In the genomic region with DNA sequence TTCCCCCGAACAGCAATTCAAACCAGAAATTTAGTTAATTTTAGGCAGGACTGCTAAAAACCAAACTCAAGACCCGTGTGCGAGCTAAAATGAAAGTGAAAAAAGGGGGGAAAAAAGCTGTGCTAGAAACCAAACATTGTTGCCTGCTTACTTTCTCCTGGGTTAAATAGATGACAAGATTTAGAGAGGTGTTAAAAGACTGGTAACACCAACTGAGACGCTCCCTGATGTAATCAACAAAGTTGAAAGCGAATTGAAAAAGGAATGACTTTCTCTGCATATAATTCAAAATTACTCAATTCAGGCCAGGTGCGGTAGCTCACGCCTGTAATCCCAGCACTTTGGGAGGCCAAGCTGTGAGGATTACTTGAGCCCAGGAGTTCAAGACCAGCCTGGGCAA, we compare ENCODE assay signal across 18 cellular contexts. TPM values are rescaled to one million over a fixed set of nuclear protein-coding genes. Genes with fewer than 3 reads are reported as not detected.
DNase-seq lines count a peak whose midpoint lies in the region; ATAC-seq and TF ChIP-seq lines count a peak whose summit lies in the region.
"Had no signal": no experiment of that assay in that cellular context is flagged by ENCODE, and none has a peak within 500 bp of the region (broad histone marks: within the 10 kb centered on the region; RNA-seq: fewer than 3 reads in every experiment).

No MANE protein-coding gene starts in this region.

- no peak for DNase-seq in activated T-cell treated with anti-CD3 and anti-CD28 coated beads, Interleukin-2, amount 50 U/mL, for 4 hours
- DNase-seq in activated T-cell treated with anti-CD3 and anti-CD28 coated beads for 4 hours (no peak), GM12865 (ENCODE audit: low read depth) (no peak), natural killer cell (no peak), Right ventricle myocardium inferior (ENCODE audit: missing footprints) (no peak), SKM-1 (lab: John Stamatoyannopoulos, UW; ENCODE audit: unreplicated experiment) (no peak)
- no peak for DNase-seq in activated T-helper 1 cell treated with anti-CD3 and anti-CD28 coated beads, Interleukin-12 subunit alpha, Interleukin-12 subunit beta, Interleukin-2, Interleukin-4 antibody, amounts not matched to agents 30 ng/mL and 10 ng/mL and 1 ng/mL, durations not matched to agents 14 hours and 24 hours and 36 hours (ENCODE audit: low spot score)
- DNase-seq in naive thymus-derived CD4-positive, alpha-beta T cell = no peak
- DNase-seq: DMS79 treated with DMSO at 0.1 percent for 48 hours, GOT3, HFFc6, NCI-H1436 treated with DMSO at 0.1 percent for 48 hours, NCI-H2081, NCI-H524 had no signal

- H3K27ac ChIP-seq in naive thymus-derived CD4-positive, alpha-beta T cell (ENCODE audit: low read depth, low read length) = no peak overlapping the region
- H3K27ac ChIP-seq: A549, HL-60 had no signal

- H3K27ac Mint-ChIP-seq in activated T-helper 1 cell treated with anti-CD3 and anti-CD28 coated beads, Interleukin-12 subunit alpha, Interleukin-12 subunit beta, Interleukin-2, Interleukin-4 antibody, amounts not matched to agents 30 ng/mL and 10 ng/mL and 1 ng/mL, durations not matched to agents 14 hours and 24 hours and 36 hours = peak overlapping the region; percentile 78
- peak overlapping the region; percentile 10 to 65 for H3K27ac Mint-ChIP-seq in natural killer cell
- peak overlapping the region in 1 of 9 donors; percentile 43 for H3K27ac Mint-ChIP-seq in naive thymus-derived CD4-positive, alpha-beta T cell
- H3K27ac Mint-ChIP-seq: HFFc6 had no signal

- no peaks in the 10 kb centered on the region for H3K27me3 Mint-ChIP-seq in activated T-cell treated with anti-CD3 and anti-CD28 coated beads, Interleukin-2, amount 50 U/mL, for 4 hours (ENCODE audit: low read depth)
- H3K27me3 Mint-ChIP-seq in activated T-helper 1 cell treated with anti-CD3 and anti-CD28 coated beads, Interleukin-12 subunit alpha, Interleukin-12 subunit beta, Interleukin-2, Interleukin-4 antibody, amounts not matched to agents 30 ng/mL and 10 ng/mL and 1 ng/mL, durations not matched to agents 14 hours and 24 hours and 36 hours (ENCODE audit: insufficient read depth) = no peaks in the 10 kb centered on the region
- no peaks in the 10 kb centered on the region for H3K27me3 Mint-ChIP-seq in natural killer cell (ENCODE audit: low read depth in 2 of 2)
- H3K27me3 Mint-ChIP-seq in naive thymus-derived CD4-positive, alpha-beta T cell = no peaks in the 10 kb centered on the region

- ATAC-seq in activated T-cell treated with anti-CD3 and anti-CD28 coated beads, Interleukin-2, amount 50 U/mL, for 4 hours = peak; percentile 41 to 69
- no peak for ATAC-seq in natural killer cell
- ATAC-seq in Right ventricle myocardium inferior = no peak
- ATAC-seq in naive thymus-derived CD4-positive, alpha-beta T cell = no peak
- ATAC-seq: A549, K562 had no signal

- TF ChIP-seq CTCF in GM12865 (IDR thresholded peaks at IDR 0.05; ENCODE audit: insufficient read depth, low read depth, low read length, missing control alignments) (no peak), natural killer cell (IDR thresholded peaks at IDR 0.05) (no peak)

- CTCF ChIA-PET in naive thymus-derived CD4-positive, alpha-beta T cell (lab: Charles Lee) = no interaction called here

- H3K9me3 Mint-ChIP-seq in activated T-cell treated with anti-CD3 and anti-CD28 coated beads, Interleukin-2, amount 50 U/mL, for 4 hours = no peaks in the 10 kb centered on the region
- H3K9me3 Mint-ChIP-seq in activated T-helper 1 cell treated with anti-CD3 and anti-CD28 coated beads, Interleukin-12 subunit alpha, Interleukin-12 subunit beta, Interleukin-2, Interleukin-4 antibody, amounts not matched to agents 30 ng/mL and 10 ng/mL and 1 ng/mL, durations not matched to agents 14 hours and 24 hours and 36 hours = no peaks in the 10 kb centered on the region
- no peaks in the 10 kb centered on the region for H3K9me3 Mint-ChIP-seq in natural killer cell
- H3K9me3 Mint-ChIP-seq in naive thymus-derived CD4-positive, alpha-beta T cell = no peaks in the 10 kb centered on the region
- H3K9me3 Mint-ChIP-seq: HFFc6 had no signal

- peak overlapping the region; percentile 14 for H3K4me3 ChIP-seq in GM12865 (ENCODE audit: low read depth, low read length)
- no peak overlapping the region for H3K4me3 ChIP-seq in naive thymus-derived CD4-positive, alpha-beta T cell (ENCODE audit: low read length)
- H3K4me3 ChIP-seq: A549, K562 had no signal

- peaks cover 7% of the 10 kb centered on the region for H3K4me1 Mint-ChIP-seq in activated T-cell treated with anti-CD3 and anti-CD28 coated beads, Interleukin-2, amount 50 U/mL, for 4 hours (ENCODE audit: low read depth)
- H3K4me1 Mint-ChIP-seq in activated T-helper 1 cell treated with anti-CD3 and anti-CD28 coated beads, Interleukin-12 subunit alpha, Interleukin-12 subunit beta, Interleukin-2, Interleukin-4 antibody, amounts not matched to agents 30 ng/mL and 10 ng/mL and 1 ng/mL, durations not matched to agents 14 hours and 24 hours and 36 hours (ENCODE audit: low read depth) = peaks cover 36% of the 10 kb centered on the region
- H3K4me1 Mint-ChIP-seq in natural killer cell = no peaks in the 10 kb centered on the region
- H3K4me1 Mint-ChIP-seq in naive thymus-derived CD4-positive, alpha-beta T cell = peaks cover 0 to 29% (median 0%) of the 10 kb centered on the region in 7 donors
- H3K4me1 Mint-ChIP-seq: CD14-positive monocyte had no signal

- no peaks in the 10 kb centered on the region for H3K27me3 ChIP-seq in naive thymus-derived CD4-positive, alpha-beta T cell (ENCODE audit: control insufficient read depth in 2 of 2, insufficient read depth in 2 of 2, low read length in 2 of 2)

- no peaks in the 10 kb centered on the region for H3K36me3 ChIP-seq in naive thymus-derived CD4-positive, alpha-beta T cell (ENCODE audit: control insufficient read depth in 2 of 3, insufficient read depth in 3 of 3, low read length in 3 of 3)

- intact Hi-C loops in activated T-helper 1 cell treated with anti-CD3 and anti-CD28 coated beads, Interleukin-12 subunit alpha, Interleukin-12 subunit beta, Interleukin-2, Interleukin-4 antibody, amounts not matched to agents 30 ng/mL and 10 ng/mL and 1 ng/mL, durations not matched to agents 14 hours and 24 hours and 36 hours (cut with micrococcal nuclease) = loop anchor here (10.0 kb wide), 1 partner anchor 1234 kb away; a partner anchor contains a TSS
- intact Hi-C loops in natural killer cell (cut with micrococcal nuclease) = no loop called here
- intact Hi-C loops in Right ventricle myocardium inferior (cut with DNase I) = no loop called here
- intact Hi-C loops in naive thymus-derived CD4-positive, alpha-beta T cell (cut with micrococcal nuclease) = loop anchor here in 1 of 2 donors (2.0 to 10.0 kb wide), 3 partner anchors 102 to 1474 kb away; a partner anchor contains a TSS

- no peaks in the 10 kb centered on the region for H3K4me1 ChIP-seq in naive thymus-derived CD4-positive, alpha-beta T cell (ENCODE audit: control insufficient read depth in 2 of 2, insufficient read depth in 2 of 2, low read length in 2 of 2)
- H3K4me1 ChIP-seq: A549 had no signal

- H3K9me3 ChIP-seq in naive thymus-derived CD4-positive, alpha-beta T cell (ENCODE audit: control insufficient read depth in 2 of 3, low read length in 3 of 3) = no peaks in the 10 kb centered on the region
- H3K9me3 ChIP-seq: A549 had no signal

- POLR2A ChIA-PET in naive thymus-derived CD4-positive, alpha-beta T cell (lab: Charles Lee) = no interaction called here

- H3K36me3 Mint-ChIP-seq in activated T-cell treated with anti-CD3 and anti-CD28 coated beads, Interleukin-2, amount 50 U/mL, for 4 hours (ENCODE audit: insufficient read depth) = no peaks in the 10 kb centered on the region
- H3K36me3 Mint-ChIP-seq in activated T-helper 1 cell treated with anti-CD3 and anti-CD28 coated beads, Interleukin-12 subunit alpha, Interleukin-12 subunit beta, Interleukin-2, Interleukin-4 antibody, amounts not matched to agents 30 ng/mL and 10 ng/mL and 1 ng/mL, durations not matched to agents 14 hours and 24 hours and 36 hours (ENCODE audit: low read depth) = peaks cover 70% of the 10 kb centered on the region
- no peaks in the 10 kb centered on the region for H3K36me3 Mint-ChIP-seq in natural killer cell
- peaks cover 0 to 40% (median 0%) of the 10 kb centered on the region in 5 donors for H3K36me3 Mint-ChIP-seq in naive thymus-derived CD4-positive, alpha-beta T cell

- H3K4me3 Mint-ChIP-seq in activated T-cell treated with anti-CD3 and anti-CD28 coated beads, Interleukin-2, amount 50 U/mL, for 4 hours = peak overlapping the region; percentile 50
- no peak overlapping the region for H3K4me3 Mint-ChIP-seq in activated T-helper 1 cell treated with anti-CD3 and anti-CD28 coated beads, Interleukin-12 subunit alpha, Interleukin-12 subunit beta, Interleukin-2, Interleukin-4 antibody, amounts not matched to agents 30 ng/mL and 10 ng/mL and 1 ng/mL, durations not matched to agents 14 hours and 24 hours and 36 hours
- H3K4me3 Mint-ChIP-seq in natural killer cell = no peak overlapping the region
- no peak overlapping the region for H3K4me3 Mint-ChIP-seq in naive thymus-derived CD4-positive, alpha-beta T cell
- H3K4me3 Mint-ChIP-seq: CD14-positive monocyte, HFFc6 had no signal

RNA-seq across cellular contexts. Expression of a gene that starts 6.8 kb away (rescaled TPM):
- 10 to 100 TPM in 2 of 3 donors, 1 to 10 TPM in 1; 7.7 to 12.2 (median 10.0) TPM for total RNA-seq in activated T-cell treated with anti-CD3 and anti-CD28 coated beads, Interleukin-2, amount 50 U/mL, for 4 hours
- 33.5 and 37.2 TPM in 2 replicates for total RNA-seq in activated T-helper 1 cell treated with anti-CD3 and anti-CD28 coated beads, Interleukin-12 subunit alpha, Interleukin-12 subunit beta, Interleukin-2, Interleukin-4 antibody, amounts not matched to agents 30 ng/mL and 10 ng/mL and 1 ng/mL, durations not matched to agents 14 hours and 24 hours and 36 hours
- total RNA-seq in natural killer cell (1 to 10 TPM; 1.6 to 3.3 (median 2.2) TPM), Right ventricle myocardium inferior (0.60 TPM)
- total RNA-seq in naive thymus-derived CD4-positive, alpha-beta T cell = 10 to 100 TPM in 1 of 5 experiments, 1 to 10 TPM in 1, under 1 TPM in 3; 0.58 to 45.5 (median 0.92) TPM
- polyA plus RNA-seq in naive thymus-derived CD4-positive, alpha-beta T cell = 1 to 10 TPM; 1.0 to 1.3 TPM

Comparison
In these comparisons a context has a peak if more than half of its experiments do, and no peak if none do; other contexts are left out.
1. ATAC-seq: peak in activated T-cell treated with anti-CD3 and anti-CD28 coated beads, Interleukin-2, amount 50 U/mL, for 4 hours (2 of 2); none in natural killer cell (0 of 3), Right ventricle myocardium inferior (single experiment) and naive thymus-derived CD4-positive, alpha-beta T cell (single experiment).